Comparison of ENCODE assay signal across 8 cellular contexts in the genomic region with DNA sequence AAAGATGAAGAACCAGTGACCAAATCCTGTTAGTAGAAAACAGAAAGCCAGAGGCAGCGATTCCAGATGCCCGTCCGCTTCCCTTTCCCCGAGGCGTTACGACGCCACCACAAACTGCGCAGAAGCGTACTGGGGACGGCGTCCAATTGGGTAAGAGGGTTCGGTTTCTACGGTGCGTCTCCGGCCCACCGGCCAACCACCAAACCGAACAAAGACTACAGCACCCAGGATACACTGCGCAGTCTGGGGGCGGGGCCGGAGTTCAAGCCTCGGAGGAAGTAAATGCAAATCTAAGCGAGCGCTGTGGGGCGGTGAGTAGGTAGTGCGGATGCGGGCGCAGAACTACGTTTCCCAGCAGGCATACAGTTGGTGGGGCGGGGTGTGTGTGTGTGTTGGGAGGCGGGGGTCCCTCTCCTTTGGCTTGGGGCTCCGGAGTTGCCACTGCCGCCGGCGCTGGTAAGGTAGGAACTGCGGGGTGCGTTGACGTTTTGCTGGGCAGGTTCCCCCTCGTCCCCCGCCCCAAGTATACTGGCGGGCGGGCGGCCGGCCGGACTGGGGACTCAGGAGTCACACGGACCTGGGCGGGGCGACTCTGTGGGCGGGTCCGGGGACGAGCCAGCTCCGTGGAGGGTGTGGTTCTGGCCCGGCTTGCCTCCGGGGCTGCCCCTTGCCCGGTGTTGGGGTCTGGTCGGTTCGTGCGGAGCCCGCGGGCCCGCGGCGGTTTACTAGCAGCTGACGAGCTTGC. TPM values are rescaled to one million over a fixed set of nuclear protein-coding genes. Genes with fewer than 3 reads are reported as not detected.
DNase-seq lines count a peak whose midpoint lies in the region; ATAC-seq and TF ChIP-seq lines count a peak whose summit lies in the region.

A gene with protein sequence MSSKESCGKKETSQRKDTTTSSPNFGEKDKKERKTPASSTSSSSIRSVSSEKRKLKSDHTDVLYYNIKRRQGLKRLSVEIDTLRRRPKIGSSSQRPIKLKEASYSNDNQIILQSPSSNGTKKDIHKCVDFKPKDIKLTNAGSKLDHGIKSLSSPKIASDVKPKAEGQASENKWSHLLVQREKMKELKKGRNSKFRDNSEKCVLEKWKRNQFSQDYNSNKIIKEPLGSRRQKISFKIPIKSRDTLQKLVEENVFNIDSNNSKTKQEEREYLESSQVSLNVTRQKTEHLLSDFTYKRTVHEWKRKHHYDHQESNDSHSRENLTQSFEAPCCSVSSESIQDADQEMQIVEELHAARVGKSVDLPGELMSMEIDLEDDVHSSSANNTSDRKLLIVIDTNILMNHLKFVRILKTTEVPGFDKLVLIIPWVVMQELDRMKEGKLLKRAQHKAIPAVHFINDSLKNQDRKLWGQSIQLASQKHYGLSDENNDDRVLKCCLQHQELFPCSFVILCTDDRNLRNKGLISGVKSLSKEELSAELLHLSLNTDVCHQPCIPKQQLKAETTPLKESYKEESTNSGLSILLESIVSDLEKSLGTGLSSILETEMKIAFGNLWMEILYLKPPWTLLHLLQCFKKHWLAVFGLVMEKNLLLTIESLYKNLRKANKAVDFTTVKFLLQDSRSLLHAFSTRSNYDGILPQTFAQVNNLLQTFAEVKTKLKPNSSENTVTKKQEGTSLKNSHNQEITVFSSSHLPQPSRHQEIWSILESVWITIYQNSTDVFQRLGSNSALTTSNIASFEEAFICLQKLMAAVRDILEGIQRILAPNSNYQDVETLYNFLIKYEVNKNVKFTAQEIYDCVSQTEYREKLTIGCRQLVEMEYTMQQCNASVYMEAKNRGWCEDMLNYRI (plus strand): TSS at position 314 of the 745 bp plus-strand sequence. CDS start 3,675 bp downstream, outside the sequence.
A gene with protein sequence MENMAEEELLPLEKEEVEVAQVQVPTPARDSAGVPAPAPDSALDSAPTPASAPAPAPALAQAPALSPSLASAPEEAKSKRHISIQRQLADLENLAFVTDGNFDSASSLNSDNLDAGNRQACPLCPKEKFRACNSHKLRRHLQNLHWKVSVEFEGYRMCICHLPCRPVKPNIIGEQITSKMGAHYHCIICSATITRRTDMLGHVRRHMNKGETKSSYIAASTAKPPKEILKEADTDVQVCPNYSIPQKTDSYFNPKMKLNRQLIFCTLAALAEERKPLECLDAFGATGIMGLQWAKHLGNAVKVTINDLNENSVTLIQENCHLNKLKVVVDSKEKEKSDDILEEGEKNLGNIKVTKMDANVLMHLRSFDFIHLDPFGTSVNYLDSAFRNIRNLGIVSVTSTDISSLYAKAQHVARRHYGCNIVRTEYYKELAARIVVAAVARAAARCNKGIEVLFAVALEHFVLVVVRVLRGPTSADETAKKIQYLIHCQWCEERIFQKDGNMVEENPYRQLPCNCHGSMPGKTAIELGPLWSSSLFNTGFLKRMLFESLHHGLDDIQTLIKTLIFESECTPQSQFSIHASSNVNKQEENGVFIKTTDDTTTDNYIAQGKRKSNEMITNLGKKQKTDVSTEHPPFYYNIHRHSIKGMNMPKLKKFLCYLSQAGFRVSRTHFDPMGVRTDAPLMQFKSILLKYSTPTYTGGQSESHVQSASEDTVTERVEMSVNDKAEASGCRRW (minus strand): TSS at position 100 of the 745 bp plus-strand sequence. CDS start 241 bp downstream, outside the sequence.

- TF ChIP-seq EP300 in upper lobe of left lung (IDR thresholded peaks at IDR 0.05): no peak

- peak within 1 kb of the TSS; percentile 90 for H3K4me3 ChIP-seq in GM12875 (ENCODE audit: low read depth, low read length)
- H3K4me3 ChIP-seq in heart right ventricle: peak within 1 kb of the TSS; percentile 71 to 95 (median 81)
- H3K4me3 ChIP-seq in upper lobe of left lung: peak within 1 kb of the TSS; percentile 73 to 93 (median 76)

- H3K4me1 ChIP-seq in heart right ventricle (peaks cover 3 to 59% (median 39%) of the 10 kb centered on the region in 9 donors), upper lobe of left lung (peaks cover 14 to 37% (median 22%) of the 10 kb centered on the region in 4 donors)

- peaks cover 0 to 14% (median 0%) of the 10 kb centered on the region in 9 donors for H3K36me3 ChIP-seq in heart right ventricle
- H3K36me3 ChIP-seq in upper lobe of left lung: peaks cover 0 to 6% (median 0%) of the 10 kb centered on the region in 4 donors

- DNase-seq in NCI-H1436 (lab: John Stamatoyannopoulos, UW) (peak; percentile 98), T follicular helper cell (ENCODE audit: low read depth) (peak; percentile 96), amniotic epithelial cell (ENCODE audit: low read depth) (peak; percentile 99), heart right ventricle (peak; percentile 98 to 99), posterior cingulate gyrus (peak; percentile 99 to 100 (median 100)), upper lobe of left lung (peak; percentile 99 to 100)

- peak; percentile 95 to 99 (median 96) for TF ChIP-seq POLR2A in upper lobe of left lung (IDR thresholded peaks at IDR 0.05)

- peak; percentile 92 for ATAC-seq in HG02798 (IDR thresholded peaks at IDR 0.05; ENCODE audit: poor library complexity, unreplicated experiment)
- peak; percentile 95 to 99 (median 96) for ATAC-seq in heart right ventricle
- peak; percentile 98 to 100 for ATAC-seq in upper lobe of left lung (ENCODE audit: low FRiP score in 2 of 2)

- H3K27ac ChIP-seq in heart right ventricle (peak within 1 kb of the TSS; percentile 93 to 99 (median 97)), upper lobe of left lung (peak within 1 kb of the TSS; percentile 98 to 99 (median 99))

- WGBS in heart right ventricle, 2 donors: 0% methylated on average over 63 of the region's 63 CpGs
- WGBS in upper lobe of left lung, 2 donors: 0 to 1% methylated on average over 40 to 55 of the region's 63 CpGs

- H3K27me3 ChIP-seq in heart right ventricle (no peaks in the 10 kb centered on the region), upper lobe of left lung (no peaks in the 10 kb centered on the region)

- TF ChIP-seq CTCF in GM12875 (IDR thresholded peaks at IDR 0.05; ENCODE audit: borderline replicate concordance, insufficient read depth, low read depth, low read length) (no peak), heart right ventricle (IDR thresholded peaks at IDR 0.05) (no peak), upper lobe of left lung (IDR thresholded peaks at IDR 0.05) (no peak)

- intact Hi-C loops in heart right ventricle (cut with DNase I): loop anchor here in 8 of 10 donors (1.0 to 10.0 kb wide), 9 partner anchors 112 to 1218 kb away; a partner anchor contains a TSS
- intact Hi-C loops in posterior cingulate gyrus (cut with DNase I): loop anchor here (1.0 to 2.0 kb wide), 3 partner anchors 112 to 402 kb away; a partner anchor contains a TSS

- H3K9me3 ChIP-seq in heart right ventricle: no peaks in the 10 kb centered on the region
- no peaks in the 10 kb centered on the region for H3K9me3 ChIP-seq in upper lobe of left lung

RNA-seq across cellular contexts. Expression of the first gene that starts in this region (rescaled TPM):
- 1 to 10 TPM; 3.6 to 7.9 (median 6.2) TPM for total RNA-seq in heart right ventricle
- polyA plus RNA-seq in heart right ventricle: 1 to 10 TPM; 1.4 to 2.6 TPM
- 10 to 100 TPM in 2 of 6 donors, 1 to 10 TPM in 4; 3.1 to 15.7 (median 6.0) TPM for total RNA-seq in upper lobe of left lung

RNA-seq across cellular contexts. Expression of the second gene that starts in this region (rescaled TPM):
- total RNA-seq in heart right ventricle (10 to 100 TPM; 19.2 to 34.1 (median 26.7) TPM), upper lobe of left lung (10 to 100 TPM in 4 of 6 donors, 1 to 10 TPM in 2; 7.3 to 42.2 (median 13.6) TPM)
- 1 to 10 TPM; 6.8 to 9.7 TPM for polyA plus RNA-seq in heart right ventricle

Comparison
In these comparisons a context has a peak if more than half of its experiments do, and no peak if none do; other contexts are left out.
1. Peak in every context shown above with its lines: DNase-seq, ATAC-seq, H3K4me3 ChIP-seq and H3K27ac ChIP-seq.